In genomic region chr2:96163768-96164429, GRCh38 we compare ENCODE assay signal across 8 cellular contexts. TPM values are rescaled to one million over a fixed set of nuclear protein-coding genes. Genes with fewer than 3 reads are reported as not detected.
DNase-seq lines count a peak whose midpoint lies in the region; ATAC-seq lines count a peak whose summit lies in the region.

No MANE protein-coding gene starts in this region.

- ATAC-seq in GM18511 (IDR thresholded peaks at IDR 0.05; ENCODE audit: unreplicated experiment) (peak; percentile 71), HG02642 (IDR thresholded peaks at IDR 0.05; ENCODE audit: poor library complexity, unreplicated experiment) (peak; percentile 61)

- H3K9me3 Mint-ChIP-seq in dendritic cell treated with granulocyte-macrophage colony-stimulating factor and Interleukin-4, amounts not matched to agents 40 ng/mL and 50 ng/mL, for 4 days = no peaks in the 10 kb centered on the region

- H3K36me3 Mint-ChIP-seq in dendritic cell treated with granulocyte-macrophage colony-stimulating factor and Interleukin-4, amounts not matched to agents 40 ng/mL and 50 ng/mL, for 4 days (ENCODE audit: low read depth) = no peaks in the 10 kb centered on the region

- H3K27ac Mint-ChIP-seq in dendritic cell treated with granulocyte-macrophage colony-stimulating factor and Interleukin-4, amounts not matched to agents 40 ng/mL and 50 ng/mL, for 4 days = peak overlapping the region; percentile 32

- H3K27me3 Mint-ChIP-seq in dendritic cell treated with granulocyte-macrophage colony-stimulating factor and Interleukin-4, amounts not matched to agents 40 ng/mL and 50 ng/mL, for 4 days = peaks cover 9% of the 10 kb centered on the region

- no peak overlapping the region for H3K4me3 Mint-ChIP-seq in dendritic cell treated with granulocyte-macrophage colony-stimulating factor and Interleukin-4, amounts not matched to agents 40 ng/mL and 50 ng/mL, for 4 days

- peaks cover 16% of the 10 kb centered on the region for H3K4me1 Mint-ChIP-seq in dendritic cell treated with granulocyte-macrophage colony-stimulating factor and Interleukin-4, amounts not matched to agents 40 ng/mL and 50 ng/mL, for 4 days (ENCODE audit: low read depth)

- peak; percentile 29 for DNase-seq in T-helper 22 cell (ENCODE audit: low read depth)
- peak; percentile 91 for DNase-seq in stimulated activated CD8-positive, alpha-beta memory T cell treated with anti-CD3 and anti-CD28 coated beads, Interleukin-4, amount 100 ng/mL, for 48 hours
- no peak for DNase-seq in SW 1271 (lab: John Stamatoyannopoulos, UW)
- no peak for DNase-seq in DMS53 treated with DMSO at 0.1 percent for 48 hours (lab: John Stamatoyannopoulos, UW; ENCODE audit: unreplicated experiment)
- DNase-seq in cerebellum (ENCODE audit: low spot score) = no peak

- intact Hi-C loops in dendritic cell treated with granulocyte-macrophage colony-stimulating factor and Interleukin-4, amounts not matched to agents 40 ng/mL and 50 ng/mL, for 4 days (cut with micrococcal nuclease) = no loop called here

RNA-seq across cellular contexts. Expression of gene DUSP2, which starts 18.7 kb away (rescaled TPM):
- total RNA-seq in cerebellum = 4.1 TPM

RNA-seq across cellular contexts. Expression of gene ASTL, which starts 25.6 kb away (rescaled TPM):
- total RNA-seq in cerebellum = not detected

RNA-seq across cellular contexts. Expression of gene STARD7, which starts 44.7 kb away (rescaled TPM):
- 121 TPM for total RNA-seq in cerebellum

RNA-seq across cellular contexts. Expression of gene ADRA2B, which starts 47.5 kb away (rescaled TPM):
- not detected for total RNA-seq in cerebellum

Comparison
In these comparisons a context has a peak if more than half of its experiments do, and no peak if none do; other contexts are left out.
1. DNase-seq: peak in T-helper 22 cell (single experiment) and stimulated activated CD8-positive, alpha-beta memory T cell treated with anti-CD3 and anti-CD28 coated beads, Interleukin-4, amount 100 ng/mL, for 48 hours (single experiment); none in SW 1271 (0 of 2), DMS53 treated with DMSO at 0.1 percent for 48 hours (single experiment) and cerebellum (single experiment).